8 cellular contexts compared by ENCODE assay signal in the genomic region with DNA sequence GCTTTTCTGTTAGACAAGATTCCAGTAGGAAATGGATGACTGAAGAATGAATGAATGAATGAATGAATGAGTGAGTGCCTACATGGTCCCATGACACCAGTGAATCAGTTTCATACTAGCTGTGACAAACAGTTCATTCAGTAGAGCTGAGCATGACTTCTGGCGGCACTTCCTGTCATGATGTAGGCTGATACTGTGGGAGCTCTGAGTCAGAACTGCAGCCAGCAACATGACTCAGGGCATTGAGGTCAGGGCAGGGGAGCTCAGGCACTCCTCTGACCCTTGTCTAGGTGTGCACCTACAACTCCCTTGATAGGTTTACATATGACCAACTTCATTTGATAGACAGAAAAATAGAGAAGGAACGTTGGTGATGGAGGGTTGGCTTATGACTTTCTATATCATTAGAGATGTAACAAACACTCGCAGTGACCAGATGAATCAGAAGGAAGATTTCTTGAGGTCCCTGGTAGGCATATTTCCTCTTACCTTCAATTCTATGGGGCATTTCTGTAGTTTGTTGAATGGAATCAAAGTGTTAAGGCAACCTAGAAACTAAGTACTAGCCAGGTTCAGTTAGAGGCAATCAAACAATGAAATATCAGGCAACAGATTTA.
DNase-seq lines count a peak whose midpoint lies in the region; ATAC-seq and TF ChIP-seq lines count a peak whose summit lies in the region.

No MANE protein-coding gene starts in this region.

- no peak overlapping the region for H3K4me3 Mint-ChIP-seq in neural crest cell
- no peak overlapping the region for H3K4me3 Mint-ChIP-seq in progenitor cell of endocrine pancreas (ENCODE audit: low read depth)

- H3K36me3 Mint-ChIP-seq in neural crest cell (ENCODE audit: low read depth) (no peaks in the 10 kb centered on the region), progenitor cell of endocrine pancreas (ENCODE audit: insufficient read depth) (no peaks in the 10 kb centered on the region)

- H3K36me3 ChIP-seq in BJ (ENCODE audit: control insufficient read depth, insufficient read depth, low read length), result no peaks in the 10 kb centered on the region

- CTCF ChIA-PET in BJ (lab: Yijun Ruan, JAX), result interaction anchor here (0.9 kb wide), 1 partner anchor 313 kb away, joined by 4 read pairs; no protein-coding TSS in a partner anchor

- ATAC-seq in GM19455 (IDR thresholded peaks at IDR 0.05; ENCODE audit: unreplicated experiment) (peak; percentile 97), HG03460 (IDR thresholded peaks at IDR 0.05; ENCODE audit: unreplicated experiment) (peak; percentile 100)

- H3K4me3 ChIP-seq in BJ (ENCODE audit: low read depth, low read length), result no peak overlapping the region
- H3K4me3 ChIP-seq in choroid plexus epithelial cell (ENCODE audit: low read depth, low read length), result no peak overlapping the region

- H3K4me1 Mint-ChIP-seq in neural crest cell (peaks cover 47% of the 10 kb centered on the region), progenitor cell of endocrine pancreas (ENCODE audit: low read depth) (peaks cover 19% of the 10 kb centered on the region)

- H3K27ac Mint-ChIP-seq in neural crest cell (ENCODE audit: unreplicated experiment), result peak overlapping the region; percentile 88
- no peak overlapping the region for H3K27ac Mint-ChIP-seq in progenitor cell of endocrine pancreas

- no peak for TF ChIP-seq CTCF in BJ (IDR thresholded peaks at IDR 0.05; ENCODE audit: insufficient read depth, low read depth, low read length)
- TF ChIP-seq CTCF in choroid plexus epithelial cell (conservative IDR thresholded peaks at IDR 0.05; ENCODE audit: low read depth, low read length), result no peak
- no peak for TF ChIP-seq CTCF in neural crest cell (conservative IDR thresholded peaks at IDR 0.05)
- TF ChIP-seq CTCF in progenitor cell of endocrine pancreas (IDR thresholded peaks at IDR 0.05; ENCODE audit: unreplicated experiment), result no peak

- peak; percentile 47 for DNase-seq in BJ (ENCODE audit: low read depth)
- DNase-seq in activated CD4-positive, CD25-positive, alpha-beta regulatory T cell (lab: John Stamatoyannopoulos, UW), result peak; percentile 23 to 56 (median 29)
- peak; percentile 69 for DNase-seq in choroid plexus epithelial cell (ENCODE audit: low read depth)
- no peak for DNase-seq in neural crest cell (ENCODE audit: low read depth, low spot score)
- no peak for DNase-seq in progenitor cell of endocrine pancreas (ENCODE audit: low spot score, unreplicated experiment)
- DNase-seq in NCI-H1436 (lab: John Stamatoyannopoulos, UW), result no peak

- H3K27me3 Mint-ChIP-seq in neural crest cell (ENCODE audit: low read depth) (no peaks in the 10 kb centered on the region), progenitor cell of endocrine pancreas (no peaks in the 10 kb centered on the region)

- H3K27me3 ChIP-seq in BJ (ENCODE audit: control insufficient read depth, insufficient read depth, low read length), result no peaks in the 10 kb centered on the region

- POLR2A ChIA-PET in BJ (lab: Charles Lee), result no interaction called here

- H3K9me3 Mint-ChIP-seq in neural crest cell (no peaks in the 10 kb centered on the region), progenitor cell of endocrine pancreas (ENCODE audit: low read depth) (no peaks in the 10 kb centered on the region)

Comparison
In these comparisons a context has a peak if more than half of its experiments do, and no peak if none do; other contexts are left out.
1. DNase-seq: peak in BJ (single experiment), activated CD4-positive, CD25-positive, alpha-beta regulatory T cell (4 of 4) and choroid plexus epithelial cell (single experiment); none in neural crest cell (single experiment), progenitor cell of endocrine pancreas (single experiment) and NCI-H1436 (single experiment).